In genomic region chr14:32939254-32940065, GRCh38 we compare ENCODE assay signal across 8 cellular contexts. TPM values are rescaled to one million over a fixed set of nuclear protein-coding genes. Genes with fewer than 3 reads are reported as not detected.
DNase-seq lines count a peak whose midpoint lies in the region; ATAC-seq and TF ChIP-seq lines count a peak whose summit lies in the region.

No MANE protein-coding gene starts in this region.

- peak; percentile 30 for ATAC-seq in HG02623 (IDR thresholded peaks at IDR 0.05; ENCODE audit: unreplicated experiment)
- ATAC-seq in HG03108 (IDR thresholded peaks at IDR 0.05; ENCODE audit: unreplicated experiment): no peak

- peaks cover 6% of the 10 kb centered on the region for H4K20me1 ChIP-seq in smooth muscle cell (ENCODE audit: low read depth)

- peaks cover 6% of the 10 kb centered on the region for H3F3A ChIP-seq in smooth muscle cell (ENCODE audit: low read depth)

- no peaks in the 10 kb centered on the region for H3K27me3 ChIP-seq in Peyer's patch
- peaks cover 40% of the 10 kb centered on the region for H3K27me3 ChIP-seq in colonic mucosa
- H3K27me3 ChIP-seq in smooth muscle cell (ENCODE audit: low read depth): peaks cover 57% of the 10 kb centered on the region

- H2AFZ ChIP-seq in smooth muscle cell (ENCODE audit: low read depth): peak overlapping the region; percentile 73

- TF ChIP-seq CTCF in Peyer's patch (IDR thresholded peaks at IDR 0.05) (no peak), colonic mucosa (IDR thresholded peaks at IDR 0.05) (no peak), smooth muscle cell (IDR thresholded peaks at IDR 0.05; ENCODE audit: borderline replicate concordance, insufficient read depth, poor library complexity, severe bottlenecking) (no peak)

- peaks cover 0 to 3% (median 0%) of the 10 kb centered on the region in 4 donors for H3K4me1 ChIP-seq in Peyer's patch
- H3K4me1 ChIP-seq in colonic mucosa: no peaks in the 10 kb centered on the region
- H3K4me1 ChIP-seq in smooth muscle cell (ENCODE audit: low read depth): peaks cover 16% of the 10 kb centered on the region

- intact Hi-C loops in colonic mucosa (cut with DNase I): no loop called here

- H3K4me3 ChIP-seq in Peyer's patch (peak overlapping the region; percentile 38 to 66 (median 51)), colonic mucosa (peak overlapping the region; percentile 26), smooth muscle cell (peak overlapping the region; percentile 82)

- no peak for TF ChIP-seq POLR2A in Peyer's patch (IDR thresholded peaks at IDR 0.05)

- H3K9ac ChIP-seq in colonic mucosa (ENCODE audit: low read depth in 2 of 2, low read length in 2 of 2) (peak overlapping the region; percentile 21 to 71), smooth muscle cell (ENCODE audit: low read depth) (peak overlapping the region; percentile 88)

- no peaks in the 10 kb centered on the region for H3K36me3 ChIP-seq in Peyer's patch
- H3K36me3 ChIP-seq in colonic mucosa: no peaks in the 10 kb centered on the region
- no peaks in the 10 kb centered on the region for H3K36me3 ChIP-seq in smooth muscle cell (ENCODE audit: low read depth)

- under 1% methylated on average over 50 of the region's 80 CpGs for WGBS in smooth muscle cell (ENCODE audit: low lambda C conversion rate)

- H3K4me2 ChIP-seq in smooth muscle cell: peak overlapping the region; percentile 89

- DNase-seq in DMS79 (lab: John Stamatoyannopoulos, UW) (peak; percentile 54), Peyer's patch (peak; percentile 30 to 66 (median 66)), colonic mucosa (peak; percentile 62), kidney tubule cell (ENCODE audit: low spot score) (peak; percentile 71), smooth muscle cell (lab: John Stamatoyannopoulos, UW; ENCODE audit: unreplicated experiment) (no peak), GM19240 (ENCODE audit: insufficient read length, low spot score) (no peak)

- H3K27ac ChIP-seq in Peyer's patch (peak overlapping the region; percentile 57 to 89 (median 74)), colonic mucosa (peak overlapping the region; percentile 10), smooth muscle cell (ENCODE audit: low read depth) (peak overlapping the region; percentile 85)

- no peaks in the 10 kb centered on the region for H3K9me3 ChIP-seq in Peyer's patch
- no peaks in the 10 kb centered on the region for H3K9me3 ChIP-seq in colonic mucosa
- no peaks in the 10 kb centered on the region for H3K9me3 ChIP-seq in smooth muscle cell (replicated peaks; ENCODE audit: low read depth)

- no peaks in the 10 kb centered on the region for H3K79me2 ChIP-seq in smooth muscle cell (ENCODE audit: low read depth)

RNA-seq across cellular contexts. Expression of gene NPAS3, which starts 0.8 kb away (rescaled TPM):
- total RNA-seq in Peyer's patch: 1 to 10 TPM in 2 of 4 donors, under 1 TPM in 1, not detected in 1; 0.19 to 2.1 (median 1.7) TPM
- total RNA-seq in colonic mucosa: 1 to 10 TPM in 1 of 2 donors, under 1 TPM in 1; 0.79 to 1.6 TPM
- 1.2 and 2.0 TPM in 2 replicates for total RNA-seq in smooth muscle cell
- 0.19 and 0.79 TPM in 2 replicates for polyA plus RNA-seq in smooth muscle cell

Comparison
In these comparisons a context has a peak if more than half of its experiments do, and no peak if none do; other contexts are left out.
1. DNase-seq: peak in DMS79 (single experiment), Peyer's patch (3 of 3), colonic mucosa (single experiment) and kidney tubule cell (single experiment); none in smooth muscle cell (single experiment) and GM19240 (single experiment).
2. H3K27ac ChIP-seq: peak in every context shown above with its lines; median percentile 85 in smooth muscle cell; 74 in Peyer's patch; 10 in colonic mucosa.
3. H3K4me3 ChIP-seq: peak in every context shown above with its lines; median percentile 82 in smooth muscle cell; 51 in Peyer's patch; 26 in colonic mucosa.